1 cellular context compared by ENCODE assay signal in the genomic region with DNA sequence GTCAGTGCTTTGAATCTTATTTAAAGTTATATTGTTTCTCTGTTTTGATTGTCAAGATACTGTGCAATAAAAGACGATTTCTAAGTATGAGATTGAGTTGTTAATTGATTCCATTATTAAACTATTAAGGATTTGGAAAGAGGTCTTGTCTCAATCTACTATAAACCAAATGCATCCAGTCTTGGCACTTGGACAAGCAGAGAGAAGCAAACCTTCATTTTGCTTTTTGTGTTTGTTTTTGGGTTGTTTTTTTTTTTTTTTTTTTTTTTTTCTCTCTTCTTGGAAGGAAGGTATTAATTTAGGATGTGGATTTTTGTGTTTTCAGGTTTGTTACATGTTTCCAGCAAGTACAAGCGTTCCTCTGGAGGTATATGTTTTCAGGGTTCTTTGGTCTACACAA.
TF ChIP-seq lines count a peak whose summit lies in the region.

No MANE protein-coding gene starts in this region.

TF ChIP-seq in WTC11, 78 proteins besides CTCF, POLR2A, EP300 and RAD21 (continued from another document):
- TF ChIP-seq, protein P1, sequence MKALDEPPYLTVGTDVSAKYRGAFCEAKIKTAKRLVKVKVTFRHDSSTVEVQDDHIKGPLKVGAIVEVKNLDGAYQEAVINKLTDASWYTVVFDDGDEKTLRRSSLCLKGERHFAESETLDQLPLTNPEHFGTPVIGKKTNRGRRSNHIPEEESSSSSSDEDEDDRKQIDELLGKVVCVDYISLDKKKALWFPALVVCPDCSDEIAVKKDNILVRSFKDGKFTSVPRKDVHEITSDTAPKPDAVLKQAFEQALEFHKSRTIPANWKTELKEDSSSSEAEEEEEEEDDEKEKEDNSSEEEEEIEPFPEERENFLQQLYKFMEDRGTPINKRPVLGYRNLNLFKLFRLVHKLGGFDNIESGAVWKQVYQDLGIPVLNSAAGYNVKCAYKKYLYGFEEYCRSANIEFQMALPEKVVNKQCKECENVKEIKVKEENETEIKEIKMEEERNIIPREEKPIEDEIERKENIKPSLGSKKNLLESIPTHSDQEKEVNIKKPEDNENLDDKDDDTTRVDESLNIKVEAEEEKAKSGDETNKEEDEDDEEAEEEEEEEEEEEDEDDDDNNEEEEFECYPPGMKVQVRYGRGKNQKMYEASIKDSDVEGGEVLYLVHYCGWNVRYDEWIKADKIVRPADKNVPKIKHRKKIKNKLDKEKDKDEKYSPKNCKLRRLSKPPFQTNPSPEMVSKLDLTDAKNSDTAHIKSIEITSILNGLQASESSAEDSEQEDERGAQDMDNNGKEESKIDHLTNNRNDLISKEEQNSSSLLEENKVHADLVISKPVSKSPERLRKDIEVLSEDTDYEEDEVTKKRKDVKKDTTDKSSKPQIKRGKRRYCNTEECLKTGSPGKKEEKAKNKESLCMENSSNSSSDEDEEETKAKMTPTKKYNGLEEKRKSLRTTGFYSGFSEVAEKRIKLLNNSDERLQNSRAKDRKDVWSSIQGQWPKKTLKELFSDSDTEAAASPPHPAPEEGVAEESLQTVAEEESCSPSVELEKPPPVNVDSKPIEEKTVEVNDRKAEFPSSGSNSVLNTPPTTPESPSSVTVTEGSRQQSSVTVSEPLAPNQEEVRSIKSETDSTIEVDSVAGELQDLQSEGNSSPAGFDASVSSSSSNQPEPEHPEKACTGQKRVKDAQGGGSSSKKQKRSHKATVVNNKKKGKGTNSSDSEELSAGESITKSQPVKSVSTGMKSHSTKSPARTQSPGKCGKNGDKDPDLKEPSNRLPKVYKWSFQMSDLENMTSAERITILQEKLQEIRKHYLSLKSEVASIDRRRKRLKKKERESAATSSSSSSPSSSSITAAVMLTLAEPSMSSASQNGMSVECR (CRISPR knock-in tag; IDR thresholded peaks at IDR 0.05; ENCODE audit: borderline replicate concordance) = no peak
- TF ChIP-seq CREM (CRISPR knock-in tag; IDR thresholded peaks at IDR 0.05) (no peak), ZNF232 (CRISPR knock-in tag; IDR thresholded peaks at IDR 0.05) (no peak), RELA (CRISPR knock-in tag; IDR thresholded peaks at IDR 0.05; ENCODE audit: borderline replicate concordance) (no peak), NR2C2 (CRISPR knock-in tag; IDR thresholded peaks at IDR 0.05) (no peak), CREB1 (CRISPR knock-in tag; IDR thresholded peaks at IDR 0.05) (no peak)
- TF ChIP-seq, protein P2, sequence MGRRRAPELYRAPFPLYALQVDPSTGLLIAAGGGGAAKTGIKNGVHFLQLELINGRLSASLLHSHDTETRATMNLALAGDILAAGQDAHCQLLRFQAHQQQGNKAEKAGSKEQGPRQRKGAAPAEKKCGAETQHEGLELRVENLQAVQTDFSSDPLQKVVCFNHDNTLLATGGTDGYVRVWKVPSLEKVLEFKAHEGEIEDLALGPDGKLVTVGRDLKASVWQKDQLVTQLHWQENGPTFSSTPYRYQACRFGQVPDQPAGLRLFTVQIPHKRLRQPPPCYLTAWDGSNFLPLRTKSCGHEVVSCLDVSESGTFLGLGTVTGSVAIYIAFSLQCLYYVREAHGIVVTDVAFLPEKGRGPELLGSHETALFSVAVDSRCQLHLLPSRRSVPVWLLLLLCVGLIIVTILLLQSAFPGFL (CRISPR knock-in tag; IDR thresholded peaks at IDR 0.05; ENCODE audit: borderline replicate concordance) = no peak
